ENCODE assay signal across 35 cellular contexts in genomic region chr1:45016090-45016697, GRCh38.
"Had no signal": no experiment of that assay in that cellular context is flagged by ENCODE, and none has a peak within 500 bp of the region (broad histone marks: within the 10 kb centered on the region; RNA-seq: fewer than 3 reads in every experiment).

No MANE protein-coding gene starts in this region.

- H3K27ac ChIP-seq: Peyer's patch, SJSA1 had no signal

- H3K27me3 Mint-ChIP-seq: activated CD4-positive, alpha-beta T cell treated with anti-CD3 and anti-CD28 coated beads for 36 hours; activated CD4-positive, alpha-beta T cell treated with anti-CD3 and anti-CD28 coated beads, Interleukin-2, amount 10 ng/mL, durations not matched to agents 7 days and 5 days; activated naive CD4-positive, alpha-beta T cell treated with anti-CD3 and anti-CD28 coated beads, Interleukin-2, amount 10 ng/mL, durations not matched to agents 7 days and 5 days; activated naive CD8-positive, alpha-beta T cell; activated naive CD8-positive, alpha-beta T cell treated with anti-CD3 and anti-CD28 coated beads, Interleukin-2, amount 50 U/mL, for 24 hours had no signal

- H3K4me2 ChIP-seq: SK-N-SH had no signal

- ATAC-seq: activated CD4-positive, alpha-beta T cell treated with anti-CD3 and anti-CD28 coated beads for 36 hours; activated CD4-positive, CD25-positive, alpha-beta regulatory T cell treated with anti-CD3 and anti-CD28 coated beads, Interleukin-2, amount 50 U/mL, for 24 hours; activated CD8-positive, alpha-beta T cell treated with anti-CD3 and anti-CD28 coated beads, Interleukin-2, amount 10 ng/mL, durations not matched to agents 7 days and 5 days; activated naive CD8-positive, alpha-beta T cell treated with anti-CD3 and anti-CD28 coated beads, Interleukin-2, amount 50 U/mL, for 24 hours; PC-3; WTC11 had no signal

- H3K27ac Mint-ChIP-seq: activated CD4-positive, alpha-beta T cell treated with anti-CD3 and anti-CD28 coated beads for 36 hours; activated CD4-positive, alpha-beta T cell treated with anti-CD3 and anti-CD28 coated beads, Interleukin-2, amount 10 ng/mL, durations not matched to agents 7 days and 5 days; activated CD8-positive, alpha-beta T cell treated with anti-CD3 and anti-CD28 coated beads, Interleukin-2, amount 10 ng/mL, durations not matched to agents 7 days and 5 days; activated naive CD4-positive, alpha-beta T cell treated with anti-CD3 and anti-CD28 coated beads, Interleukin-2, amount 10 ng/mL, durations not matched to agents 7 days and 5 days; activated naive CD8-positive, alpha-beta T cell; activated naive CD8-positive, alpha-beta T cell treated with anti-CD3 and anti-CD28 coated beads, Interleukin-2, amount 50 U/mL, for 24 hours; T-helper 1 cell treated with Interleukin-12 subunit alpha and Interleukin-12 subunit beta and Interleukin-4 antibody, amounts not matched to agents 30 μg/mL and 1 μg/mL, for 36 hours; T-helper 2 cell treated with Interferon-gamma antibody and Interleukin-4, amounts not matched to agents 5 μg/mL and 100 μg/mL, for 36 hours had no signal

- H3K4me3 ChIP-seq: MG63, Peyer's patch, SJSA1 had no signal

- DNase-seq: activated CD4-positive, alpha-beta T cell treated with anti-CD3 and anti-CD28 coated beads for 36 hours; activated CD4-positive, alpha-beta T cell treated with anti-CD3 and anti-CD28 coated beads, Interleukin-2, amount 10 ng/mL, durations not matched to agents 7 days and 5 days; activated CD4-positive, alpha-beta T cell treated with anti-CD3 and anti-CD28 coated beads, Interleukin-2, amount 50 U/mL, for 48 hours; activated CD8-positive, alpha-beta memory T cell treated with anti-CD3 and anti-CD28 coated beads, Interleukin-2, amount 50 U/mL, for 48 hours; activated CD8-positive, alpha-beta T cell treated with anti-CD3 and anti-CD28 coated beads, Interleukin-2, amount 10 ng/mL, durations not matched to agents 7 days and 5 days; activated effector memory CD4-positive, alpha-beta T cell treated with Interleukin-2 at 50 U/mL for 16 hours; activated naive CD4-positive, alpha-beta T cell treated with anti-CD3 and anti-CD28 coated beads, Interleukin-2, amount 10 ng/mL, durations not matched to agents 7 days and 5 days; activated naive CD8-positive, alpha-beta T cell treated with anti-CD3 and anti-CD28 coated beads, Interleukin-2, amount 50 U/mL, for 24 hours; activated T-cell treated with anti-CD3 and anti-CD28 coated beads, Interleukin-2, amount 50 U/mL, for 48 hours; anterior cingulate cortex; caudate nucleus; Kasumi-1; MG63; NCI-H1048; NCI-H1105 treated with DMSO at 0.1 percent for 48 hours; NCI-H1436; NCI-H1694; NCI-H1930; NCI-H2081 treated with DMSO at 0.1 percent for 48 hours; NCI-H226; NCI-H446 treated with DMSO at 0.1 percent for 48 hours; NCI-H524 treated with DMSO at 0.1 percent for 48 hours; PC-3; Peyer's patch; RPMI8226; SHP77 treated with DMSO at 0.1 percent for 48 hours; SK-N-SH had no signal

- H3K9me3 ChIP-seq: MG63, Peyer's patch, SJSA1, SK-N-SH had no signal

- H3K27me3 ChIP-seq: MG63, Peyer's patch, SJSA1 had no signal

- FAIRE-seq: bronchial epithelial cell had no signal

- H3K9me3 Mint-ChIP-seq: activated CD4-positive, alpha-beta T cell treated with anti-CD3 and anti-CD28 coated beads, Interleukin-2, amount 10 ng/mL, durations not matched to agents 7 days and 5 days; activated naive CD4-positive, alpha-beta T cell treated with anti-CD3 and anti-CD28 coated beads, Interleukin-2, amount 10 ng/mL, durations not matched to agents 7 days and 5 days; activated naive CD8-positive, alpha-beta T cell treated with anti-CD3 and anti-CD28 coated beads, Interleukin-2, amount 50 U/mL, for 24 hours; brain; T-helper 1 cell treated with Interleukin-12 subunit alpha and Interleukin-12 subunit beta and Interleukin-4 antibody, amounts not matched to agents 30 μg/mL and 1 μg/mL, for 36 hours; T-helper 2 cell treated with Interferon-gamma antibody and Interleukin-4, amounts not matched to agents 5 μg/mL and 100 μg/mL, for 36 hours; WTC11 had no signal

- H3K4me3 Mint-ChIP-seq: activated CD4-positive, alpha-beta T cell treated with anti-CD3 and anti-CD28 coated beads for 36 hours; activated CD4-positive, alpha-beta T cell treated with anti-CD3 and anti-CD28 coated beads, Interleukin-2, amount 10 ng/mL, durations not matched to agents 7 days and 5 days; activated CD8-positive, alpha-beta T cell treated with anti-CD3 and anti-CD28 coated beads, Interleukin-2, amount 10 ng/mL, durations not matched to agents 7 days and 5 days; activated naive CD4-positive, alpha-beta T cell treated with anti-CD3 and anti-CD28 coated beads, Interleukin-2, amount 10 ng/mL, durations not matched to agents 7 days and 5 days; activated naive CD8-positive, alpha-beta T cell; activated naive CD8-positive, alpha-beta T cell treated with anti-CD3 and anti-CD28 coated beads, Interleukin-2, amount 50 U/mL, for 24 hours; T-helper 1 cell treated with Interleukin-12 subunit alpha and Interleukin-12 subunit beta and Interleukin-4 antibody, amounts not matched to agents 30 μg/mL and 1 μg/mL, for 36 hours; T-helper 2 cell treated with Interferon-gamma antibody and Interleukin-4, amounts not matched to agents 5 μg/mL and 100 μg/mL, for 36 hours; WTC11 had no signal
